ENCODE assay signal across 8 cellular contexts in genomic region chr17:49217651-49218413, GRCh38. TPM values are rescaled to one million over a fixed set of nuclear protein-coding genes. Genes with fewer than 3 reads are reported as not detected.
DNase-seq lines count a peak whose midpoint lies in the region; ATAC-seq and TF ChIP-seq lines count a peak whose summit lies in the region.

No MANE protein-coding gene starts in this region.

- ATAC-seq in GM21529 (IDR thresholded peaks at IDR 0.05; ENCODE audit: unreplicated experiment) (peak; percentile 41), foreskin keratinocyte (no peak)

- H3K36me3 ChIP-seq in ascending aorta (no peaks in the 10 kb centered on the region), brain microvascular endothelial cell (replicated peaks) (no peaks in the 10 kb centered on the region)

- H3K4me1 ChIP-seq in ascending aorta (no peaks in the 10 kb centered on the region), foreskin keratinocyte (no peaks in the 10 kb centered on the region)

- no peak overlapping the region for H3K4me3 ChIP-seq in ascending aorta
- no peak overlapping the region for H3K4me3 ChIP-seq in brain microvascular endothelial cell (ENCODE audit: low read depth, low read length)

- in situ Hi-C loops in brain microvascular endothelial cell (cut with HindIII; ENCODE audit: low pct_ligation_motif_present, low sequenced_read_pairs), result no loop called here

- TF ChIP-seq CTCF in ascending aorta (IDR thresholded peaks at IDR 0.05), result no peak
- no peak for TF ChIP-seq CTCF in foreskin keratinocyte (conservative IDR thresholded peaks at IDR 0.05)
- no peak for TF ChIP-seq CTCF in brain microvascular endothelial cell (IDR thresholded peaks at IDR 0.05; ENCODE audit: low read depth, low read length, missing control alignments)

- H3K27ac ChIP-seq in ascending aorta (peak overlapping the region in 1 of 2 donors; percentile 6), foreskin keratinocyte (no peak overlapping the region), brain microvascular endothelial cell (no peak overlapping the region)

- H3K27me3 ChIP-seq in ascending aorta (no peaks in the 10 kb centered on the region), foreskin keratinocyte (peaks cover 32% of the 10 kb centered on the region), brain microvascular endothelial cell (replicated peaks) (no peaks in the 10 kb centered on the region)

- no peaks in the 10 kb centered on the region for H3K9me3 ChIP-seq in ascending aorta

- DNase-seq in CMK (ENCODE audit: low read depth), result peak; percentile 83
- peak; percentile 78 for DNase-seq in SKM-1 treated with dmso at 0.1 percent for 144 hours (lab: John Stamatoyannopoulos, UW; ENCODE audit: unreplicated experiment)
- peak; percentile 63 to 78 for DNase-seq in ascending aorta (ENCODE audit: low spot score in 2 of 2)
- peak; percentile 50 for DNase-seq in putamen (ENCODE audit: low spot score)
- DNase-seq in foreskin keratinocyte, result no peak
- no peak for DNase-seq in brain microvascular endothelial cell
- no peak for DNase-seq in NCI-H345 treated with DMSO at 0.1 percent for 48 hours (lab: John Stamatoyannopoulos, UW; ENCODE audit: unreplicated experiment)

- intact Hi-C loops in ascending aorta (cut with DNase I), result no loop called here

RNA-seq across cellular contexts. Expression of gene ABI3, which starts 7.3 kb away (rescaled TPM):
- total RNA-seq in ascending aorta, result 35.1 TPM
- not detected in 2 replicates for total RNA-seq in foreskin keratinocyte
- not detected in 2 replicates for polyA plus RNA-seq in foreskin keratinocyte

RNA-seq across cellular contexts. Expression of gene GNGT2, which starts 7.5 kb away (rescaled TPM):
- total RNA-seq in ascending aorta (not detected), foreskin keratinocyte (not detected in 2 replicates)
- not detected in 2 replicates for polyA plus RNA-seq in foreskin keratinocyte

RNA-seq across cellular contexts. Expression of gene PHOSPHO1, which starts 12.8 kb away (rescaled TPM):
- not detected for total RNA-seq in ascending aorta
- 0.11 and 0.31 TPM in 2 replicates for total RNA-seq in foreskin keratinocyte
- polyA plus RNA-seq in foreskin keratinocyte, result 0.17 and 0.20 TPM in 2 replicates

Comparison
In these comparisons a context has a peak if more than half of its experiments do, and no peak if none do; other contexts are left out.
1. DNase-seq: peak in CMK (single experiment), SKM-1 treated with dmso at 0.1 percent for 144 hours (single experiment), ascending aorta (2 of 2) and putamen (single experiment); none in foreskin keratinocyte (0 of 2), brain microvascular endothelial cell (single experiment) and NCI-H345 treated with DMSO at 0.1 percent for 48 hours (single experiment).
2. RNA of gene ABI3, which starts 7.3 kb away (total RNA-seq): 35.1 TPM in ascending aorta (single experiment); not detected in foreskin keratinocyte; every median in the first group is over 10 times any median in the second.